30 cellular contexts compared by ENCODE assay signal in the genomic region with DNA sequence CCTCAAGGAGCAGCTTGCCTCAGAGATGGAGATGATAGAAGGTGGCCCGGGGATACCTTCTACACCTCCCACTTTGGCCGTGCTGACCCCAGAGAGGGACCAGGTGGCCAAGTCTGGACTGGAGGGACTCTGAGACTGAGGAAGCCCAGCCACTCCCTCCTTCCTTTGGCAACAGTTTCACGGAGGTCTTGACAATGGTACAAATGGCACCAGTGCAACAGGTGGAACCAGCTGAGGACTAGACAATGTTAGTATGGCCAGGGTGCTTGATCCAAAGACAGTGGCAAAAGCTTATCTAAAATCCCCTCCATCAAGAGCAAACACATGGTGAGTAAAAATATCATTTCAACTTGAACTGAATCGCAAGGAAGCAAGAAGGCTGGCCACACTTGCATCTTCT.
"Had no signal": no experiment of that assay in that cellular context is flagged by ENCODE, and none has a peak within 500 bp of the region (broad histone marks: within the 10 kb centered on the region; RNA-seq: fewer than 3 reads in every experiment).

No MANE protein-coding gene starts in this region.

- H3K27ac Mint-ChIP-seq: activated naive CD4-positive, alpha-beta T cell treated with anti-CD3 and anti-CD28 coated beads, Interleukin-2, amount 10 ng/mL, durations not matched to agents 7 days and 5 days; activated T-helper 1 cell treated with anti-CD3 and anti-CD28 coated beads, Interleukin-12 subunit alpha, Interleukin-12 subunit beta, Interleukin-2, Interleukin-4 antibody, amounts not matched to agents 30 ng/mL and 10 ng/mL and 1 ng/mL, durations not matched to agents 14 hours and 24 hours and 36 hours; endodermal cell; neural progenitor cell; T-helper 2 cell treated with Interferon-gamma antibody and Interleukin-4, amounts not matched to agents 5 μg/mL and 100 μg/mL, for 36 hours had no signal

- H3K27ac ChIP-seq: breast epithelium, foreskin keratinocyte, heart left ventricle, neural progenitor cell, parathyroid adenoma, right atrium auricular region, upper lobe of left lung, vagina had no signal

- H3K9ac ChIP-seq: neural progenitor cell, parathyroid adenoma had no signal

- H3K9me3 ChIP-seq: breast epithelium, esophagus muscularis mucosa, heart left ventricle, right atrium auricular region, upper lobe of left lung, vagina had no signal

- H3K4me3 Mint-ChIP-seq: activated naive CD4-positive, alpha-beta T cell treated with anti-CD3 and anti-CD28 coated beads, Interleukin-2, amount 10 ng/mL, durations not matched to agents 7 days and 5 days; activated T-helper 1 cell treated with anti-CD3 and anti-CD28 coated beads, Interleukin-12 subunit alpha, Interleukin-12 subunit beta, Interleukin-2, Interleukin-4 antibody, amounts not matched to agents 30 ng/mL and 10 ng/mL and 1 ng/mL, durations not matched to agents 14 hours and 24 hours and 36 hours; endodermal cell; immature natural killer cell; naive thymus-derived CD8-positive, alpha-beta T cell; neural progenitor cell; T-helper 2 cell treated with Interferon-gamma antibody and Interleukin-4, amounts not matched to agents 5 μg/mL and 100 μg/mL, for 36 hours had no signal

- H3K27me3 Mint-ChIP-seq: activated naive CD4-positive, alpha-beta T cell treated with anti-CD3 and anti-CD28 coated beads, Interleukin-2, amount 10 ng/mL, durations not matched to agents 7 days and 5 days; naive thymus-derived CD8-positive, alpha-beta T cell had no signal

- ATAC-seq: foreskin keratinocyte; heart left ventricle; left colon; naive thymus-derived CD8-positive, alpha-beta T cell; stimulated activated naive CD8-positive, alpha-beta T cell treated with anti-CD3 and anti-CD28 coated beads, Interleukin-15, Interleukin-2, amounts not matched to agents 100 U/mL and 50 U/mL, for 24 hours had no signal

- H3K27me3 ChIP-seq: breast epithelium, esophagus muscularis mucosa, foreskin keratinocyte, heart left ventricle, neural progenitor cell, right atrium auricular region, upper lobe of left lung, vagina had no signal

- H3K36me3 ChIP-seq: breast epithelium, esophagus muscularis mucosa, heart left ventricle, neural progenitor cell, right atrium auricular region, upper lobe of left lung, vagina had no signal

- DNase-seq: activated CD4-positive, alpha-beta T cell treated with anti-CD3 and anti-CD28 coated beads for 4 hours; activated CD4-positive, alpha-beta T cell treated with anti-CD3 and anti-CD28 coated beads, Interleukin-2, amount 50 U/mL, for 4 hours; activated effector memory CD4-positive, alpha-beta T cell treated with anti-CD3 and anti-CD28 coated beads, Interleukin-2, amount 50 U/mL, for 16 hours; activated naive CD4-positive, alpha-beta T cell treated with anti-CD3 and anti-CD28 coated beads, Interleukin-2, amount 10 ng/mL, durations not matched to agents 7 days and 5 days; activated T-cell treated with anti-CD3 and anti-CD28 coated beads for 4 hours; amygdala; central memory CD4-positive, alpha-beta T cell; endodermal cell; foreskin keratinocyte; heart left ventricle; hypothalamus; immature natural killer cell; kidney; left colon; midbrain; naive thymus-derived CD8-positive, alpha-beta T cell; occipital lobe; stimulated activated CD4-positive, alpha-beta T cell treated with anti-CD3 and anti-CD28 coated beads, Interleukin-15, amount 100 ng/mL, for 24 hours; stimulated activated CD4-positive, alpha-beta T cell treated with anti-CD3 and anti-CD28 coated beads, Interleukin-2, amount 100 ng/mL, for 24 hours; stimulated activated naive CD8-positive, alpha-beta T cell treated with anti-CD3 and anti-CD28 coated beads, Interleukin-15, Interleukin-2, amounts not matched to agents 100 U/mL and 50 U/mL, for 24 hours; T-helper 1 cell; upper lobe of left lung had no signal

- H3K9me3 Mint-ChIP-seq: activated naive CD4-positive, alpha-beta T cell treated with anti-CD3 and anti-CD28 coated beads, Interleukin-2, amount 10 ng/mL, durations not matched to agents 7 days and 5 days; immature natural killer cell; naive thymus-derived CD8-positive, alpha-beta T cell had no signal

- H3K4me3 ChIP-seq: breast epithelium, esophagus muscularis mucosa, heart left ventricle, neural progenitor cell, right atrium auricular region, upper lobe of left lung, vagina had no signal
